ENCODE assay signal across 1 cellular context in genomic region chr12:9925746-9926393, GRCh38.
TF ChIP-seq lines count a peak whose summit lies in the region.

No MANE protein-coding gene starts in this region.

TF ChIP-seq in GM12878, 131 proteins besides CTCF, POLR2A, EP300 and RAD21:
- TF ChIP-seq LARP7 (IDR thresholded peaks at IDR 0.05), result no peak
- peak; percentile 72 for TF ChIP-seq SMC3 (IDR thresholded peaks at IDR 0.05; ENCODE audit: borderline replicate concordance, low read length)
- no peak for TF ChIP-seq BACH1 (IDR thresholded peaks at IDR 0.05; ENCODE audit: borderline replicate concordance)
- no peak for TF ChIP-seq SKIL (IDR thresholded peaks at IDR 0.05; ENCODE audit: low read depth, poor library complexity, severe bottlenecking)
TF ChIP-seq in GM12878: peak in this region for 1.
